ENCODE assay signal across 23 cellular contexts in genomic region chr2:187415449-187415848, GRCh38. TPM values are rescaled to one million over a fixed set of nuclear protein-coding genes. Genes with fewer than 3 reads are reported as not detected.
"Had no signal": no experiment of that assay in that cellular context is flagged by ENCODE, and none has a peak within 500 bp of the region (broad histone marks: within the 10 kb centered on the region; RNA-seq: fewer than 3 reads in every experiment).

No MANE protein-coding gene starts in this region.

- H3K27me3 ChIP-seq: MG63, SJSA1 had no signal

- H3K4me3 ChIP-seq: MG63, SJSA1, SK-N-MC had no signal

- H3K36me3 ChIP-seq: MG63, SJSA1 had no signal

- H3K9me3 ChIP-seq: MG63, SJSA1 had no signal

- DNase-seq: IMR-90, Karpas-422, KG1, MG63, NCI-H1092, NCI-H1105 treated with DMSO at 0.1 percent for 48 hours, NCI-H1417 treated with DMSO at 0.1 percent for 48 hours, NCI-H146, NCI-H1694 treated with DMSO at 0.1 percent for 48 hours, NCI-H1930, NCI-H2081, NCI-H2107, NCI-H2227 treated with DMSO at 0.1 percent for 48 hours, NCI-H524 treated with DMSO at 0.1 percent for 48 hours, NCI-H69, NCI-H774, Right ventricle myocardium superior, RPMI8226, SIG-M5 had no signal

- H3K27ac ChIP-seq: SJSA1, SK-N-MC had no signal

- H3K4me1 ChIP-seq: SJSA1 had no signal

- FAIRE-seq: RCC 7860 had no signal

RNA-seq across cellular contexts. Expression of gene CALCRL, which starts 32.6 kb away (rescaled TPM):
- total RNA-seq: HT-29 had no signal
